In genomic region chr3:182782149-182782548, GRCh38 we compare ENCODE assay signal across 21 cellular contexts. TPM values are rescaled to one million over a fixed set of nuclear protein-coding genes. Genes with fewer than 3 reads are reported as not detected.
A peak's percentile ranks its signal among the peaks of the same experiment; 100 is the strongest.
DNase-seq lines count a peak whose midpoint lies in the region; ATAC-seq and TF ChIP-seq lines count a peak whose summit lies in the region.
"Had no signal": no experiment of that assay in that cellular context is flagged by ENCODE, and none has a peak within 500 bp of the region (broad histone marks: within the 10 kb centered on the region; RNA-seq: fewer than 3 reads in every experiment).

No MANE protein-coding gene starts in this region.

- intact Hi-C loops in right lobe of liver (cut with DNase I), result no loop called here

- peak overlapping the region; percentile 27 to 86 for H3K27ac Mint-ChIP-seq in stimulated activated naive CD8-positive, alpha-beta T cell treated with anti-CD3 and anti-CD28 coated beads, Interleukin-15, amount 100 ng/mL, for 72 hours
- H3K27ac Mint-ChIP-seq: activated CD4-positive, alpha-beta T cell treated with anti-CD3 and anti-CD28 coated beads for 36 hours; CD4-positive, alpha-beta memory T cell; stimulated activated memory B cell treated with anti-CD40 and anti-IgM and Interleukin-4, amounts not matched to agents 10 μg/mL and 1 μg/mL and 100 μg/mL, for 72 hours; T-helper 17 cell had no signal

- H3K4me1 ChIP-seq in right lobe of liver, result no peaks in the 10 kb centered on the region
- H3K4me1 ChIP-seq in smooth muscle cell (ENCODE audit: low read depth), result no peaks in the 10 kb centered on the region
- H3K4me1 ChIP-seq: thyroid gland had no signal

- no peaks in the 10 kb centered on the region for H3K36me3 ChIP-seq in right lobe of liver
- H3K36me3 ChIP-seq in smooth muscle cell (ENCODE audit: low read depth), result no peaks in the 10 kb centered on the region
- H3K36me3 ChIP-seq: thyroid gland had no signal

- TF ChIP-seq POLR2A in right lobe of liver (IDR thresholded peaks at IDR 0.05), result no peak

- peaks cover 0 to 11% of the 10 kb centered on the region in 2 donors for H3K9me3 Mint-ChIP-seq in stimulated activated naive CD8-positive, alpha-beta T cell treated with anti-CD3 and anti-CD28 coated beads, Interleukin-15, amount 100 ng/mL, for 72 hours
- H3K9me3 Mint-ChIP-seq: activated T-cell treated with anti-CD3 and anti-CD28 coated beads, Interleukin-2, amount 50 U/mL, for 4 hours; stimulated activated memory B cell treated with anti-CD40 and anti-IgM and Interleukin-4, amounts not matched to agents 10 μg/mL and 1 μg/mL and 100 μg/mL, for 72 hours had no signal

- H3K4me3 ChIP-seq in right lobe of liver (no peak overlapping the region), smooth muscle cell (no peak overlapping the region)
- H3K4me3 ChIP-seq: lung, skin epidermis, thyroid gland had no signal

- H3K9me3 ChIP-seq in right lobe of liver (no peaks in the 10 kb centered on the region), smooth muscle cell (replicated peaks; ENCODE audit: low read depth) (no peaks in the 10 kb centered on the region)
- H3K9me3 ChIP-seq: thyroid gland had no signal

- WGBS in right lobe of liver (ENCODE audit: insufficient coverage, low coverage, low lambda C conversion rate, missing lambda C conversion rate), result 64% methylated on average over 1 of the region's 1 CpG
- 94% methylated on average over 1 of the region's 1 CpG for WGBS in smooth muscle cell (ENCODE audit: low lambda C conversion rate)

- H2AFZ ChIP-seq in smooth muscle cell (ENCODE audit: low read depth), result no peak overlapping the region

- H3K27ac ChIP-seq in right lobe of liver, result no peak overlapping the region
- H3K27ac ChIP-seq in smooth muscle cell (ENCODE audit: low read depth), result no peak overlapping the region
- H3K27ac ChIP-seq: skin epidermis, thyroid gland had no signal

- peaks cover 15% of the 10 kb centered on the region for H3K27me3 Mint-ChIP-seq in stimulated activated naive CD8-positive, alpha-beta T cell treated with anti-CD3 and anti-CD28 coated beads, Interleukin-15, amount 100 ng/mL, for 72 hours

- peaks cover 11% of the 10 kb centered on the region for H3K4me1 Mint-ChIP-seq in stimulated activated naive CD8-positive, alpha-beta T cell treated with anti-CD3 and anti-CD28 coated beads, Interleukin-15, amount 100 ng/mL, for 72 hours
- H3K4me1 Mint-ChIP-seq: CD4-positive, alpha-beta memory T cell had no signal

- TF ChIP-seq CTCF in right lobe of liver (IDR thresholded peaks at IDR 0.05) (no peak), smooth muscle cell (IDR thresholded peaks at IDR 0.05; ENCODE audit: borderline replicate concordance, insufficient read depth, poor library complexity, severe bottlenecking) (no peak)

- no peaks in the 10 kb centered on the region for H3F3A ChIP-seq in smooth muscle cell (ENCODE audit: low read depth)

- peak overlapping the region in 1 of 2 donors; percentile 47 for H3K4me3 Mint-ChIP-seq in stimulated activated naive CD8-positive, alpha-beta T cell treated with anti-CD3 and anti-CD28 coated beads, Interleukin-15, amount 100 ng/mL, for 72 hours
- H3K4me3 Mint-ChIP-seq: activated CD4-positive, alpha-beta T cell treated with anti-CD3 and anti-CD28 coated beads for 36 hours; activated T-cell treated with anti-CD3 and anti-CD28 coated beads, Interleukin-2, amount 50 U/mL, for 4 hours; CD4-positive, alpha-beta memory T cell; stimulated activated memory B cell treated with anti-CD40 and anti-IgM and Interleukin-4, amounts not matched to agents 10 μg/mL and 1 μg/mL and 100 μg/mL, for 72 hours; T-helper 17 cell had no signal

- no peak overlapping the region for H3K9ac ChIP-seq in smooth muscle cell (ENCODE audit: low read depth)

- DNase-seq in stimulated activated naive CD8-positive, alpha-beta T cell treated with anti-CD3 and anti-CD28 coated beads, Interleukin-15, amount 100 ng/mL, for 72 hours, result no peak
- no peak for DNase-seq in right lobe of liver
- DNase-seq in smooth muscle cell (lab: John Stamatoyannopoulos, UW; ENCODE audit: unreplicated experiment), result no peak
- no peak for DNase-seq in DMS114 treated with DMSO at 0.1 percent for 48 hours (lab: John Stamatoyannopoulos, UW; ENCODE audit: unreplicated experiment)
- DNase-seq: activated CD4-positive, alpha-beta T cell treated with anti-CD3 and anti-CD28 coated beads for 36 hours; activated naive CD4-positive, alpha-beta T cell treated with Interleukin-2 at 50 U/mL for 16 hours; activated T-cell treated with anti-CD3 and anti-CD28 coated beads, Interleukin-2, amount 50 U/mL, for 4 hours; anterior cingulate cortex; CD4-positive, alpha-beta memory T cell; dermis blood vessel endothelial cell; DMS153; NCI-H2107; NCI-H446 treated with DMSO at 0.1 percent for 48 hours; T-helper 17 cell; thyroid gland had no signal

- H3K4me2 ChIP-seq in smooth muscle cell, result no peak overlapping the region

- ATAC-seq in GM19043 (IDR thresholded peaks at IDR 0.05; ENCODE audit: low read depth, unreplicated experiment) (peak; percentile 76), GM21619 (IDR thresholded peaks at IDR 0.05; ENCODE audit: unreplicated experiment) (peak; percentile 59), HG03442 (IDR thresholded peaks at IDR 0.05; ENCODE audit: unreplicated experiment) (peak; percentile 41), right lobe of liver (no peak)
- ATAC-seq in stimulated activated naive CD8-positive, alpha-beta T cell treated with anti-CD3 and anti-CD28 coated beads, Interleukin-15, amount 100 ng/mL, for 72 hours, result no peak
- ATAC-seq: activated CD4-positive, alpha-beta T cell treated with anti-CD3 and anti-CD28 coated beads for 36 hours; activated T-cell treated with anti-CD3 and anti-CD28 coated beads, Interleukin-2, amount 50 U/mL, for 4 hours; stimulated activated memory B cell treated with anti-CD40 and anti-IgM and Interleukin-4, amounts not matched to agents 10 μg/mL and 1 μg/mL and 100 μg/mL, for 72 hours; T-helper 17 cell had no signal

- no peaks in the 10 kb centered on the region for H3K79me2 ChIP-seq in smooth muscle cell (ENCODE audit: low read depth)

- H3K27me3 ChIP-seq in right lobe of liver (no peaks in the 10 kb centered on the region), smooth muscle cell (ENCODE audit: low read depth) (no peaks in the 10 kb centered on the region)

- H4K20me1 ChIP-seq in smooth muscle cell (ENCODE audit: low read depth), result no peaks in the 10 kb centered on the region

RNA-seq across cellular contexts. Expression of gene ATP11B, which starts 11.2 kb away (rescaled TPM):
- total RNA-seq in right lobe of liver, result 10 to 100 TPM; 25.1 to 36.3 (median 27.8) TPM
- total RNA-seq in smooth muscle cell, result 48.7 and 57.0 TPM in 2 replicates
- 12.0 and 13.6 TPM in 2 replicates for polyA plus RNA-seq in smooth muscle cell

Comparison
In these comparisons a context has a peak if more than half of its experiments do, and no peak if none do; other contexts are left out.
1. ATAC-seq: peak in GM19043 (single experiment), GM21619 (single experiment) and HG03442 (single experiment); none in stimulated activated naive CD8-positive, alpha-beta T cell treated with anti-CD3 and anti-CD28 coated beads, Interleukin-15, amount 100 ng/mL, for 72 hours (single experiment) and right lobe of liver (0 of 4).